In genomic region chr15:56754993-56755392, GRCh38 we compare ENCODE assay signal across 21 cellular contexts. TPM values are rescaled to one million over a fixed set of nuclear protein-coding genes. Genes with fewer than 3 reads are reported as not detected.
DNase-seq lines count a peak whose midpoint lies in the region; ATAC-seq and TF ChIP-seq lines count a peak whose summit lies in the region.
"Had no signal": no experiment of that assay in that cellular context is flagged by ENCODE, and none has a peak within 500 bp of the region (broad histone marks: within the 10 kb centered on the region; RNA-seq: fewer than 3 reads in every experiment).

No MANE protein-coding gene starts in this region.

- H3K79me2 ChIP-seq in GM23248 (ENCODE audit: insufficient read depth): no peaks in the 10 kb centered on the region

- no peaks in the 10 kb centered on the region for H3K27me3 ChIP-seq in GM23248 (replicated peaks; ENCODE audit: insufficient read depth)
- H3K27me3 ChIP-seq in adipocyte (replicated peaks; ENCODE audit: control insufficient read depth, insufficient read depth, low read length): no peaks in the 10 kb centered on the region

- H2AFZ ChIP-seq in GM23248: peak overlapping the region; percentile 32; the same call in 1 of the 2 replicates

- H3K36me3 ChIP-seq in GM23248 (ENCODE audit: low read depth) (no peaks in the 10 kb centered on the region), adipocyte (ENCODE audit: control insufficient read depth, insufficient read depth, low read length, severe bottlenecking) (no peaks in the 10 kb centered on the region)

- peak overlapping the region; percentile 58 for H3K4me2 ChIP-seq in GM23248 (ENCODE audit: unreplicated experiment)

- WGBS in GM23248 (ENCODE audit: low coverage in 1 of 2, low lambda C conversion rate in 2 of 2, missing lambda C conversion rate in 2 of 2), 2 experiments: 15 to 33% methylated on average over 1 of the region's 1 CpG

- no peaks in the 10 kb centered on the region for H3K9me2 ChIP-seq in GM23248 (ENCODE audit: insufficient read depth)

- peaks cover 40% of the 10 kb centered on the region for H3F3A ChIP-seq in GM23248 (ENCODE audit: insufficient read depth)

- in situ Hi-C loops in GM23248 (cut with MboI): no loop called here

- no peaks in the 10 kb centered on the region for H4K20me1 ChIP-seq in GM23248 (ENCODE audit: insufficient read depth)

- H3K4me1 ChIP-seq in GM23248 (ENCODE audit: insufficient read depth): peaks cover 43% of the 10 kb centered on the region
- H3K4me1 ChIP-seq in adipocyte (ENCODE audit: control insufficient read depth, insufficient read depth, low read length): peaks cover 63% of the 10 kb centered on the region

- intact Hi-C loops in head of caudate nucleus (cut with DNase I): no loop called here

- ATAC-seq in GM21528 (IDR thresholded peaks at IDR 0.05; ENCODE audit: low FRiP score, unreplicated experiment): no peak
- ATAC-seq: HCT116, Panc1 had no signal

- H3K4me3 ChIP-seq in GM23248: peak overlapping the region; percentile 39
- H3K4me3 ChIP-seq in adipocyte (ENCODE audit: low read length): peak overlapping the region; percentile 12
- H3K4me3 ChIP-seq in foreskin fibroblast (ENCODE audit: low read depth in 1 of 2, low read length in 2 of 2): no peak overlapping the region

- no peak overlapping the region for H3K9ac ChIP-seq in GM23248
- H3K9ac ChIP-seq in adipocyte (ENCODE audit: low read length): peak overlapping the region; percentile 17

- TF ChIP-seq CTCF in foreskin fibroblast (IDR thresholded peaks at IDR 0.05; ENCODE audit: low read depth, low read length): no peak

- H3K9me3 ChIP-seq in GM23248 (ENCODE audit: low read depth) (no peaks in the 10 kb centered on the region), adipocyte (ENCODE audit: control insufficient read depth, low read length) (no peaks in the 10 kb centered on the region)

- DNase-seq in AG20443 (ENCODE audit: low spot score) (peak; percentile 21), GM23248 (peak; percentile 56), adipocyte (ENCODE audit: low read depth) (peak; percentile 46), foreskin fibroblast (peak; percentile 64 to 87), head of caudate nucleus (no peak), NCI-H2227 treated with DMSO at 0.1 percent for 48 hours (lab: John Stamatoyannopoulos, UW) (no peak), DMS53 treated with DMSO at 0.1 percent for 48 hours (lab: John Stamatoyannopoulos, UW; ENCODE audit: unreplicated experiment) (no peak)
- DNase-seq: DMS79 treated with DMSO at 0.1 percent for 48 hours, Kasumi-1, MM.1S, NCI-H1092, NCI-H146, NCI-H2029 treated with DMSO at 0.1 percent for 48 hours, NCI-H2171, NCI-H446 treated with DMSO at 0.1 percent for 48 hours, NCI-H69, SHP77 had no signal

- peak overlapping the region; percentile 37 for H3K27ac ChIP-seq in GM23248
- H3K27ac ChIP-seq: C4-2B had no signal

RNA-seq across cellular contexts. Expression of gene ZNF280D, which starts 21.7 kb away (rescaled TPM):
- total RNA-seq in GM23248 (2014; rRNA removed; shearing (Covaris generic)): 23.3 and 24.6 TPM in 2 replicates
- 8.0 and 9.4 TPM in 2 replicates for polyA plus RNA-seq in GM23248 (2016; fragmentation: Nextera tagmentation; extraction: Ambion mirVana)

Comparison
In these comparisons a context has a peak if more than half of its experiments do, and no peak if none do; other contexts are left out.
1. DNase-seq: peak in AG20443 (single experiment), GM23248 (single experiment), adipocyte (single experiment) and foreskin fibroblast (2 of 2); none in head of caudate nucleus (0 of 42), NCI-H2227 treated with DMSO at 0.1 percent for 48 hours (single experiment) and DMS53 treated with DMSO at 0.1 percent for 48 hours (single experiment).
2. H3K4me3 ChIP-seq: peak in GM23248 (single experiment) and adipocyte (single experiment); none in foreskin fibroblast (0 of 2).